Comparison of ENCODE assay signal across 33 cellular contexts in the genomic region with DNA sequence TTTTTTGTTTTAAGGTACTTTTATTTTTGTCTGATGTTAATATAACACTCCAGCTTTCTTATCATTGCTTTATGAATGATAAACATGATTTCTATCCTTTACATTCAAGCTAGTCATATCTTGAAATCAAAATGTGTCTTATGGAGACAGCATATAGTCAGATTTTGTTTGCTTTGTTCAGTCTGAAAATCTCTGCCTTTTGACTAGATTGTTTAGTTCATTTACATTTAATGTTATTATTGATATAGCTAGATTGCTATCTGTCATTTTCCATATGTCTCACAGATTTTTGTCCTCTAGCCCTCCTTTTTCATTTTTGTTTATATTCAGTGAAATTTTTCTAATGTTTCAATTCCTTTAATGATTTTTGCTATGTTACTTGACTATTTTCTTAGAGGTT.
"Had no signal": no experiment of that assay in that cellular context is flagged by ENCODE, and none has a peak within 500 bp of the region (broad histone marks: within the 10 kb centered on the region; RNA-seq: fewer than 3 reads in every experiment).

No MANE protein-coding gene starts in this region.

- DNase-seq: Karpas-422, Kasumi-1, MM.1S, MV-4-11, NCI-H1048, NCI-H1092, NCI-H1092 treated with DMSO at 0.1 percent for 48 hours, NCI-H1105, NCI-H1417, NCI-H1417 treated with DMSO at 0.1 percent for 48 hours, NCI-H1436, NCI-H1436 treated with DMSO at 0.1 percent for 48 hours, NCI-H146, NCI-H1694, NCI-H1694 treated with DMSO at 0.1 percent for 48 hours, NCI-H187, NCI-H187 treated with DMSO at 0.1 percent for 48 hours, NCI-H1930, NCI-H2029, NCI-H2029 treated with DMSO at 0.1 percent for 48 hours, NCI-H2081, NCI-H2081 treated with DMSO at 0.1 percent for 48 hours, NCI-H2107, NCI-H2171, NCI-H2171 treated with DMSO at 0.1 percent for 48 hours, NCI-H2227 treated with DMSO at 0.1 percent for 48 hours, NCI-H345, NCI-H446, NCI-H446 treated with DMSO at 0.1 percent for 48 hours, NCI-H510A, NCI-H510A treated with DMSO at 0.1 percent for 48 hours, NCI-H524 had no signal

- H3K27me3 ChIP-seq: MG63 had no signal

- H3K36me3 ChIP-seq: MG63 had no signal

- H3K4me3 ChIP-seq: MG63 had no signal
